ENCODE assay signal across 19 cellular contexts in the genomic region with DNA sequence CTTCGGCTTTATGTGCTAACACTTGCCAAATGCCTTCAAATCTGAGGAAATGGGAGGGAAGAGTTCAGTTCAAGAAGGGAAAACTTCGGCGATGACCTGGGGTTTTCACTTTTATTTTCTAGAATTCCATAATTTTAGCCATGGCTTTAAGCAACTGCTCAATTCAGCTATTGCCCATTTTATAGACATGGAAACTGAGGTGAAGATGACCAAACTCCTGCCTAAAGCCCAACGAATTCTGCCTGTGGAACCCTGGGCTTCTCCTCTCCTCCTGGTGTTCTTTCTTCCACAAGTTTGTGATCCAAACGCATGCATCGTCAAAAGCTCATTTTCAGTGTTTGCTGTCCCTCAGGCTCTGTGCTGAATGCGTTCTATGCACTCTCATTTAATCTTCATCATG. TPM values are rescaled to one million over a fixed set of nuclear protein-coding genes. Genes with fewer than 3 reads are reported as not detected.
DNase-seq lines count a peak whose midpoint lies in the region; ATAC-seq and TF ChIP-seq lines count a peak whose summit lies in the region.
"Had no signal": no experiment of that assay in that cellular context is flagged by ENCODE, and none has a peak within 500 bp of the region (broad histone marks: within the 10 kb centered on the region; RNA-seq: fewer than 3 reads in every experiment).

No MANE protein-coding gene starts in this region.

- H3K36me3 ChIP-seq in SK-N-SH (replicated peaks in 1 of 2; ENCODE audit: control insufficient read depth in 1 of 2, insufficient read depth in 2 of 2, low read length in 1 of 2) (no peaks in the 10 kb centered on the region), right atrium auricular region (no peaks in the 10 kb centered on the region), esophagus squamous epithelium (no peaks in the 10 kb centered on the region)
- H3K36me3 ChIP-seq in BLaER1 treated with 17β-estradiol and CSF1 and Interleukin-3, amounts not matched to agents 10 nM and 100 nM: no peaks in the 10 kb centered on the region

- no peaks in the 10 kb centered on the region for H3K9me2 ChIP-seq in SK-N-SH

- CTCF ChIA-PET in SK-N-SH (lab: Yijun Ruan, JAX): interaction anchor here (1.2 to 5.8 kb wide), 4 partner anchors 17 to 114 kb away, joined by 3 to 26 read pairs (median 14); no protein-coding TSS in a partner anchor

- DNase-seq in SK-N-SH: no peak
- no peak for DNase-seq in right atrium auricular region (ENCODE audit: low spot score)
- no peak for DNase-seq in cardiac septum (ENCODE audit: low spot score)
- DNase-seq in esophagus squamous epithelium (lab: John Stamatoyannopoulos, UW): no peak
- DNase-seq in NCI-H2196 treated with DMSO at 0.1 percent for 48 hours (lab: John Stamatoyannopoulos, UW; ENCODE audit: unreplicated experiment): no peak
- DNase-seq in hypothalamus (lab: John Stamatoyannopoulos, UW): no peak
- DNase-seq: C1 segment of cervical spinal cord; CD4-positive, CD25-positive, alpha-beta regulatory T cell; CD8-positive, alpha-beta memory T cell; COR-L47; DMS 273 treated with DMSO at 0.1 percent for 48 hours; DMS53; DND-41; EL; H9 had no signal

- H3F3A ChIP-seq in SK-N-SH (replicated peaks; ENCODE audit: insufficient read depth): peaks cover 16% of the 10 kb centered on the region

- no peak for ATAC-seq in SK-N-SH treated with all-trans-retinoic acid at 6 μM for 48 hours
- ATAC-seq: GM12878 had no signal

- H3K27me3 ChIP-seq in SK-N-SH (ENCODE audit: insufficient read depth) (no peaks in the 10 kb centered on the region), right atrium auricular region (no peaks in the 10 kb centered on the region), esophagus squamous epithelium (peaks cover 0 to under 1% (median 0%) of the 10 kb centered on the region in 4 donors)
- no peaks in the 10 kb centered on the region for H3K27me3 ChIP-seq in BLaER1 treated with 17β-estradiol and CSF1 and Interleukin-3, amounts not matched to agents 10 nM and 100 nM

- POLR2A ChIA-PET in SK-N-SH (lab: Yijun Ruan, JAX): no interaction called here

- WGBS in SK-N-SH (ENCODE audit: low lambda C conversion rate): 87% methylated on average over 7 of the region's 7 CpGs
- 83 to 85% methylated on average over 6 to 7 of the region's 7 CpGs for WGBS in esophagus squamous epithelium, 2 donors

- no peaks in the 10 kb centered on the region for H3K9me3 ChIP-seq in SK-N-SH
- H3K9me3 ChIP-seq in right atrium auricular region: no peaks in the 10 kb centered on the region
- H3K9me3 ChIP-seq in BLaER1 treated with 17β-estradiol and CSF1 and Interleukin-3, amounts not matched to agents 10 nM and 100 nM (replicated peaks in 1 of 11): no peaks in the 10 kb centered on the region
- H3K9me3 ChIP-seq in esophagus squamous epithelium: no peaks in the 10 kb centered on the region

- H3K4me3 ChIP-seq in SK-N-SH (ENCODE audit: low read depth in 2 of 2, low read length in 1 of 2): no peak overlapping the region
- no peak overlapping the region for H3K4me3 ChIP-seq in right atrium auricular region
- H3K4me3 ChIP-seq in BLaER1 treated with 17β-estradiol and CSF1 and Interleukin-3, amounts not matched to agents 10 nM and 100 nM: no peak overlapping the region
- no peak overlapping the region for H3K4me3 ChIP-seq in esophagus squamous epithelium
- H3K4me3 ChIP-seq: GM12878 had no signal

- no peak overlapping the region for H3K9ac ChIP-seq in SK-N-SH
- H3K9ac ChIP-seq in BLaER1 treated with 17β-estradiol and CSF1 and Interleukin-3, amounts not matched to agents 10 nM and 100 nM: peak overlapping the region in 2 of 11 experiments; percentile 22 to 35; a peak in 1 of 22 replicates

- H3K4me1 ChIP-seq in SK-N-SH (ENCODE audit: control insufficient read depth in 1 of 2, insufficient read depth in 2 of 2, low read depth in 1 of 2, low read length in 1 of 2): peaks cover 6 to 38% of the 10 kb centered on the region in 2 experiments
- no peaks in the 10 kb centered on the region for H3K4me1 ChIP-seq in right atrium auricular region
- peaks cover 7 to 42% (median 32%) of the 10 kb centered on the region in 10 experiments; a peak in 18 of 20 replicates for H3K4me1 ChIP-seq in BLaER1 treated with 17β-estradiol and CSF1 and Interleukin-3, amounts not matched to agents 10 nM and 100 nM
- H3K4me1 ChIP-seq in esophagus squamous epithelium: peaks cover 14 to 45% (median 16%) of the 10 kb centered on the region in 3 donors

- H3K79me2 ChIP-seq in SK-N-SH (ENCODE audit: insufficient read depth): no peaks in the 10 kb centered on the region

- no peak for TF ChIP-seq POLR2A in esophagus squamous epithelium (IDR thresholded peaks at IDR 0.05)

- TF ChIP-seq RAD21 in SK-N-SH (IDR thresholded peaks at IDR 0.05; ENCODE audit: low read length): no peak

- H3K4me2 ChIP-seq in SK-N-SH: 0 out of 2 replicates have a peak overlapping the region, but pooled peaks have one; percentile 39
- H3K4me2 ChIP-seq in BLaER1 treated with 17β-estradiol and CSF1 and Interleukin-3, amounts not matched to agents 10 nM and 100 nM: peak overlapping the region in 9 of 11 experiments; percentile 70 to 87 (median 77); a peak in 18 of 22 replicates

- no peak overlapping the region for H2AFZ ChIP-seq in SK-N-SH (ENCODE audit: low read depth)

- TF ChIP-seq EP300 in SK-N-SH (IDR thresholded peaks at IDR 0.05; ENCODE audit: borderline replicate concordance in 1 of 2, low read depth in 1 of 2, low read length in 1 of 2): no peak

- intact Hi-C loops in cardiac septum (cut with DNase I): no loop called here
- intact Hi-C loops in esophagus squamous epithelium (cut with DNase I): no loop called here

- H3K27ac ChIP-seq in SK-N-SH (ENCODE audit: low read depth in 2 of 2, low read length in 1 of 2) (peak overlapping the region in 1 of 2 experiments; percentile 70; a peak in 2 of 4 replicates), right atrium auricular region (peak overlapping the region; percentile 42 to 68), esophagus squamous epithelium (peak overlapping the region in 3 of 4 donors; percentile 45 to 73 (median 68))
- peak overlapping the region in 8 of 11 experiments; percentile 18 to 70 (median 44); a peak in 11 of 22 replicates for H3K27ac ChIP-seq in BLaER1 treated with 17β-estradiol and CSF1 and Interleukin-3, amounts not matched to agents 10 nM and 100 nM
- H3K27ac ChIP-seq: 22Rv1 had no signal

- H4K20me1 ChIP-seq in SK-N-SH (ENCODE audit: insufficient read depth): peaks cover 3% of the 10 kb centered on the region; the same call in 1 of the 2 replicates
- H4K20me1 ChIP-seq in BLaER1 treated with 17β-estradiol and CSF1 and Interleukin-3, amounts not matched to agents 10 nM and 100 nM: no peaks in the 10 kb centered on the region; a peak in 1 of 22 replicates

- no peak for TF ChIP-seq CTCF in SK-N-SH (IDR thresholded peaks at IDR 0.05)
- TF ChIP-seq CTCF in right atrium auricular region (IDR thresholded peaks at IDR 0.05): no peak
- no peak for TF ChIP-seq CTCF in esophagus squamous epithelium (IDR thresholded peaks at IDR 0.05)

TF ChIP-seq in SK-N-SH, 30 proteins besides CTCF, POLR2A, EP300 and RAD21 (continues in another document):
- no peak for TF ChIP-seq FOSL2 (IDR thresholded peaks at IDR 0.05; ENCODE audit: borderline replicate concordance, low read depth)
- TF ChIP-seq, protein P1, sequence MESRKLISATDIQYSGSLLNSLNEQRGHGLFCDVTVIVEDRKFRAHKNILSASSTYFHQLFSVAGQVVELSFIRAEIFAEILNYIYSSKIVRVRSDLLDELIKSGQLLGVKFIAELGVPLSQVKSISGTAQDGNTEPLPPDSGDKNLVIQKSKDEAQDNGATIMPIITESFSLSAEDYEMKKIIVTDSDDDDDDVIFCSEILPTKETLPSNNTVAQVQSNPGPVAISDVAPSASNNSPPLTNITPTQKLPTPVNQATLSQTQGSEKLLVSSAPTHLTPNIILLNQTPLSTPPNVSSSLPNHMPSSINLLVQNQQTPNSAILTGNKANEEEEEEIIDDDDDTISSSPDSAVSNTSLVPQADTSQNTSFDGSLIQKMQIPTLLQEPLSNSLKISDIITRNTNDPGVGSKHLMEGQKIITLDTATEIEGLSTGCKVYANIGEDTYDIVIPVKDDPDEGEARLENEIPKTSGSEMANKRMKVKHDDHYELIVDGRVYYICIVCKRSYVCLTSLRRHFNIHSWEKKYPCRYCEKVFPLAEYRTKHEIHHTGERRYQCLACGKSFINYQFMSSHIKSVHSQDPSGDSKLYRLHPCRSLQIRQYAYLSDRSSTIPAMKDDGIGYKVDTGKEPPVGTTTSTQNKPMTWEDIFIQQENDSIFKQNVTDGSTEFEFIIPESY (IDR thresholded peaks at IDR 0.05; ENCODE audit: borderline replicate concordance, low read depth): no peak
- no peak for TF ChIP-seq GABPA (IDR thresholded peaks at IDR 0.05; ENCODE audit: low read depth)
- TF ChIP-seq JUND (IDR thresholded peaks at IDR 0.05): no peak

TF ChIP-seq in SK-N-SH treated with all-trans-retinoic acid at 6 μM for 48 hours, 23 proteins besides CTCF, POLR2A, EP300 and RAD21 (continues in another document):
- TF ChIP-seq CSDC2 (CRISPR knock-in tag; IDR thresholded peaks at IDR 0.05): no peak
- no peak for TF ChIP-seq CSRNP3 (CRISPR knock-in tag; IDR thresholded peaks at IDR 0.05)

RNA-seq across cellular contexts. Expression of gene NDRG4, which starts 49.4 kb away (rescaled TPM):
- polyA plus RNA-seq in SK-N-SH (2012; rRNA removed): 46.2 and 52.0 TPM in 2 replicates
- polyA plus RNA-seq in SK-N-SH (2012; cell fraction: cytosol; rRNA removed): 18.9 and 28.9 TPM in 2 replicates
- 127 and 159 TPM in 2 replicates for polyA plus RNA-seq in SK-N-SH (2012; cell fraction: nucleus; rRNA removed)
- total RNA-seq in right atrium auricular region: 100 to 1,000 TPM; 163 to 238 TPM
- 607 TPM for total RNA-seq in cardiac septum
- 10 to 100 TPM; 19.9 to 62.1 (median 27.8) TPM for total RNA-seq in esophagus squamous epithelium

RNA-seq across cellular contexts. Expression of gene GINS3, which starts 58.3 kb away (rescaled TPM):
- 8.7 and 9.8 TPM in 2 replicates for polyA plus RNA-seq in SK-N-SH (2012; rRNA removed)
- 7.6 and 8.8 TPM in 2 replicates for polyA plus RNA-seq in SK-N-SH (2012; cell fraction: cytosol; rRNA removed)
- 4.6 and 6.2 TPM in 2 replicates for polyA plus RNA-seq in SK-N-SH (2012; cell fraction: nucleus; rRNA removed)
- 1 to 10 TPM; 5.8 to 7.1 TPM for total RNA-seq in right atrium auricular region
- total RNA-seq in cardiac septum: 4.7 TPM
- total RNA-seq in esophagus squamous epithelium: 10 to 100 TPM in 2 of 4 donors, 1 to 10 TPM in 2; 7.1 to 15.1 (median 10.8) TPM
